In genomic region chr4:973431-974397, GRCh38 we compare ENCODE assay signal across 8 cellular contexts.
DNase-seq lines count a peak whose midpoint lies in the region; ATAC-seq lines count a peak whose summit lies in the region.

Gene DGKQ, minus strand, starts transcription at chr4:973569. Its CDS starts 87 bp downstream, at chr4:973482.

- H3K27me3 Mint-ChIP-seq in memory B cell: no peaks in the 10 kb centered on the region

- no peaks in the 10 kb centered on the region for H3K36me3 ChIP-seq in effector memory CD4-positive, alpha-beta T cell (ENCODE audit: control insufficient read depth, insufficient read depth, low read length)

- no peak within 1 kb of the TSS for H3K27ac Mint-ChIP-seq in memory B cell

- H3K4me1 Mint-ChIP-seq in memory B cell: peaks cover 4% of the 10 kb centered on the region

- H3K27me3 ChIP-seq in effector memory CD4-positive, alpha-beta T cell (replicated peaks; ENCODE audit: control insufficient read depth, insufficient read depth, low read length, poor library complexity, severe bottlenecking): no peaks in the 10 kb centered on the region

- no peaks in the 10 kb centered on the region for H3K9me3 ChIP-seq in effector memory CD4-positive, alpha-beta T cell (ENCODE audit: control insufficient read depth, low read length)

- no peaks in the 10 kb centered on the region for H3K36me3 Mint-ChIP-seq in memory B cell

- no peak within 1 kb of the TSS for H3K27ac ChIP-seq in effector memory CD4-positive, alpha-beta T cell (ENCODE audit: insufficient read depth, low read length, poor library complexity, severe bottlenecking)

- ATAC-seq in HG02970 (IDR thresholded peaks at IDR 0.05; ENCODE audit: low FRiP score, unreplicated experiment) (peak; percentile 74), memory B cell (ENCODE audit: low read depth) (peak; percentile 90)

- peak within 1 kb of the TSS; percentile 88 for H3K4me3 ChIP-seq in effector memory CD4-positive, alpha-beta T cell (ENCODE audit: insufficient read depth, low read depth, low read length, poor library complexity, severe bottlenecking)

- H3K4me1 ChIP-seq in effector memory CD4-positive, alpha-beta T cell (ENCODE audit: control insufficient read depth, insufficient read depth, low read length, poor library complexity, severe bottlenecking): peaks cover 15% of the 10 kb centered on the region

- DNase-seq in DMS 273 (lab: John Stamatoyannopoulos, UW; ENCODE audit: unreplicated experiment) (peak; percentile 74), DMS 273 treated with DMSO at 0.1 percent for 48 hours (lab: John Stamatoyannopoulos, UW) (no peak), NCI-H526 treated with DMSO at 0.1 percent for 48 hours (lab: John Stamatoyannopoulos, UW) (peak; percentile 39), memory B cell (ENCODE audit: low spot score in 2 of 2) (peak; percentile 80 to 82)
- peak; percentile 59 to 88 for DNase-seq in activated CD8-positive, alpha-beta memory T cell treated with anti-CD3 and anti-CD28 coated beads for 1 hour (ENCODE audit: extremely low read depth in 1 of 2, low read depth in 1 of 2)
- DNase-seq in effector memory CD4-positive, alpha-beta T cell: peak; percentile 86 to 90 (median 87)
- DNase-seq in stimulated activated CD4-positive, alpha-beta T cell treated with anti-CD3 and anti-CD28 coated beads, TNF-alpha, amount 100 ng/mL, for 4 hours (ENCODE audit: low read depth in 3 of 3): peak; percentile 84 to 89 (median 84)

- peak within 1 kb of the TSS; percentile 68 for H3K4me3 Mint-ChIP-seq in memory B cell

- H3K9me3 Mint-ChIP-seq in memory B cell: no peaks in the 10 kb centered on the region
